Comparison of ENCODE assay signal across 1 cellular context in genomic region chr16:15886078-15886477, GRCh38.
TF ChIP-seq lines count a peak whose summit lies in the region.

No MANE protein-coding gene starts in this region.

TF ChIP-seq in K562, 482 proteins besides CTCF, POLR2A, EP300 and RAD21 (continued from another document and continues in another):
- TF ChIP-seq E4F1 (CRISPR knock-in tag; IDR thresholded peaks at IDR 0.05; ENCODE audit: borderline replicate concordance) (no peak), TRIM25 (IDR thresholded peaks at IDR 0.05; ENCODE audit: borderline replicate concordance) (no peak), ZNF668 (CRISPR knock-in tag; IDR thresholded peaks at IDR 0.05) (no peak), HDAC3 (IDR thresholded peaks at IDR 0.05; ENCODE audit: borderline replicate concordance, partially characterized antibody) (no peak), ATF6 (CRISPR knock-in tag; IDR thresholded peaks at IDR 0.05) (no peak), NONO (IDR thresholded peaks at IDR 0.05; ENCODE audit: low read depth in 2 of 2, low read length in 1 of 2) (no peak), HIVEP1 (CRISPR knock-in tag; IDR thresholded peaks at IDR 0.05) (no peak), ZBTB49 (CRISPR knock-in tag; IDR thresholded peaks at IDR 0.05; ENCODE audit: borderline replicate concordance) (no peak), ZNF778 (CRISPR knock-in tag; IDR thresholded peaks at IDR 0.05) (no peak), NFXL1 (CRISPR knock-in tag; IDR thresholded peaks at IDR 0.05) (no peak), ATF2 (CRISPR knock-in tag; IDR thresholded peaks at IDR 0.05) (no peak), PTRF (tag; IDR thresholded peaks at IDR 0.05) (no peak), MCM2 (IDR thresholded peaks at IDR 0.05; ENCODE audit: low read depth) (no peak), ZNF740 (CRISPR knock-in tag; IDR thresholded peaks at IDR 0.05) (no peak), ZNF740 (tag; IDR thresholded peaks at IDR 0.05) (peak in 1 of 2 experiments; percentile 9; a peak in 1 of 4 replicates), CREB3L1 (IDR thresholded peaks at IDR 0.05; ENCODE audit: borderline replicate concordance, low read depth) (no peak), ELK3 (CRISPR knock-in tag; IDR thresholded peaks at IDR 0.05) (no peak), TARDBP (IDR thresholded peaks at IDR 0.05) (no peak), ELF2 (CRISPR knock-in tag; IDR thresholded peaks at IDR 0.05) (peak; percentile 57), SREBF2 (CRISPR knock-in tag; IDR thresholded peaks at IDR 0.05) (no peak), HDAC6 (IDR thresholded peaks at IDR 0.05; ENCODE audit: low read depth, low read length) (no peak), MAZ (CRISPR knock-in tag; conservative IDR thresholded peaks at IDR 0.05 in 1 of 2, IDR thresholded peaks at IDR 0.05 in 1 of 2) (0 out of 4 replicates have a peak, but pooled peaks of 1 of the 2 experiments have one; percentile 18), ZNF639 (CRISPR knock-in tag; conservative IDR thresholded peaks at IDR 0.05 in 1 of 2, IDR thresholded peaks at IDR 0.05 in 1 of 2) (peak in 1 of 2 experiments; percentile 29; a peak in 1 of 4 replicates), PHF21A (IDR thresholded peaks at IDR 0.05; ENCODE audit: borderline replicate concordance, low read depth) (no peak), EGR1 (conservative IDR thresholded peaks at IDR 0.05) (no peak), MXD1 (CRISPR knock-in tag; IDR thresholded peaks at IDR 0.05; ENCODE audit: borderline replicate concordance, poor library complexity, severe bottlenecking) (no peak), FOXO4 (CRISPR knock-in tag; IDR thresholded peaks at IDR 0.05) (no peak), ZNF277 (CRISPR knock-in tag; IDR thresholded peaks at IDR 0.05; ENCODE audit: borderline replicate concordance) (no peak), HDAC2 (IDR thresholded peaks at IDR 0.05) (no peak), YBX1 (IDR thresholded peaks at IDR 0.05) (no peak), ZNF408 (CRISPR knock-in tag; IDR thresholded peaks at IDR 0.05; ENCODE audit: low read depth) (no peak), MAX (CRISPR knock-in tag; IDR thresholded peaks at IDR 0.05) (no peak), ZBTB7A (IDR thresholded peaks at IDR 0.05; ENCODE audit: borderline replicate concordance, control insufficient read depth, low read depth, low read length) (no peak), NR2C2 (CRISPR knock-in tag; IDR thresholded peaks at IDR 0.05) (0 out of 2 replicates have a peak, but pooled peaks have one; percentile 31), NR2C2 (tag; IDR thresholded peaks at IDR 0.05) (peak; percentile 93), ZNF398 (CRISPR knock-in tag; IDR thresholded peaks at IDR 0.05) (no peak)
